In the genomic region with DNA sequence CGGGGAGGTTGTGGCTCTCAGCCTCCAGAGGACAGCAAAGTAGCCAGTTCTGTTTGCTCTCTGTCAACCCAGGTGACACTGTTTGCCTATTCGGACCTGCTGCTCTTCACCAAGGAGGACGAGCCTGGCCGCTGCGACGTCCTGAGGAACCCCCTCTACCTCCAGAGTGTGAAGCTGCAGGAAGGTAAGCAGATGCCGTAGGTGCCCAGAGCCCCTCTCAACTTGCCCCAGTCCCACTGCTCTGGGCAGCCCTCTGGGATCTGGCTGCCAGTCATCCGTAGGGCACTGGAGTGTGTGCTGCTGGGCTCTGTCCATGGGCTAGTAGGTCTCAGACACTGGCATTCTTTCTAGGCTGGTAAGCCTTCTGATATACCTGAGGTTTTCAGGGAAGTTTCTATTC, we compare ENCODE assay signal across 9 cellular contexts. TPM values are rescaled to one million over a fixed set of nuclear protein-coding genes. Genes with fewer than 3 reads are reported as not detected.
DNase-seq lines count a peak whose midpoint lies in the region; ATAC-seq and TF ChIP-seq lines count a peak whose summit lies in the region.
"Had no signal": no experiment of that assay in that cellular context is flagged by ENCODE, and none has a peak within 500 bp of the region (broad histone marks: within the 10 kb centered on the region; RNA-seq: fewer than 3 reads in every experiment).

No MANE protein-coding gene starts in this region.

- H3K27ac ChIP-seq in CD8-positive, alpha-beta T cell (ENCODE audit: low read depth, low read length) = no peak overlapping the region
- peak overlapping the region; percentile 42 for H3K27ac ChIP-seq in naive thymus-derived CD4-positive, alpha-beta T cell (ENCODE audit: low read depth, low read length)
- H3K27ac ChIP-seq: C4-2B had no signal

- peaks cover 98% of the 10 kb centered on the region for H3K4me1 Mint-ChIP-seq in CD8-positive, alpha-beta T cell (ENCODE audit: low read depth)
- peaks cover 92% of the 10 kb centered on the region for H3K4me1 Mint-ChIP-seq in activated T-helper 1 cell treated with anti-CD3 and anti-CD28 coated beads, Interleukin-12 subunit alpha, Interleukin-12 subunit beta, Interleukin-2, Interleukin-4 antibody, amounts not matched to agents 30 ng/mL and 10 ng/mL and 1 ng/mL, durations not matched to agents 14 hours and 24 hours and 36 hours (ENCODE audit: low read depth)
- peaks cover 68 to 94% (median 79%) of the 10 kb centered on the region in 7 donors for H3K4me1 Mint-ChIP-seq in naive thymus-derived CD4-positive, alpha-beta T cell

- H3K36me3 Mint-ChIP-seq in CD8-positive, alpha-beta T cell = peaks cover 52% of the 10 kb centered on the region
- H3K36me3 Mint-ChIP-seq in activated T-helper 1 cell treated with anti-CD3 and anti-CD28 coated beads, Interleukin-12 subunit alpha, Interleukin-12 subunit beta, Interleukin-2, Interleukin-4 antibody, amounts not matched to agents 30 ng/mL and 10 ng/mL and 1 ng/mL, durations not matched to agents 14 hours and 24 hours and 36 hours (ENCODE audit: low read depth) = peaks cover 76% of the 10 kb centered on the region
- peaks cover 0 to 22% (median 13%) of the 10 kb centered on the region in 5 donors for H3K36me3 Mint-ChIP-seq in naive thymus-derived CD4-positive, alpha-beta T cell

- peak overlapping the region; percentile 31 for H3K4me3 ChIP-seq in CD8-positive, alpha-beta T cell (ENCODE audit: low read depth, low read length)
- peak overlapping the region; percentile 53 for H3K4me3 ChIP-seq in naive thymus-derived CD4-positive, alpha-beta T cell (ENCODE audit: low read length)

- H3K9me3 ChIP-seq in CD8-positive, alpha-beta T cell (ENCODE audit: low read length) = no peaks in the 10 kb centered on the region
- no peaks in the 10 kb centered on the region for H3K9me3 ChIP-seq in naive thymus-derived CD4-positive, alpha-beta T cell (ENCODE audit: control insufficient read depth in 2 of 3, low read length in 3 of 3)

- no peaks in the 10 kb centered on the region for H3K27me3 Mint-ChIP-seq in CD8-positive, alpha-beta T cell (ENCODE audit: low read depth)
- peaks cover 2% of the 10 kb centered on the region for H3K27me3 Mint-ChIP-seq in activated T-helper 1 cell treated with anti-CD3 and anti-CD28 coated beads, Interleukin-12 subunit alpha, Interleukin-12 subunit beta, Interleukin-2, Interleukin-4 antibody, amounts not matched to agents 30 ng/mL and 10 ng/mL and 1 ng/mL, durations not matched to agents 14 hours and 24 hours and 36 hours (ENCODE audit: insufficient read depth)
- H3K27me3 Mint-ChIP-seq in naive thymus-derived CD4-positive, alpha-beta T cell = no peaks in the 10 kb centered on the region

- intact Hi-C loops in CD8-positive, alpha-beta T cell (cut with DNase I, micrococcal nuclease) = loop anchor here (1.0 to 5.0 kb wide), 4 partner anchors 56 to 301 kb away; partner anchors contain the start of genes CDC26 (in 1 of the 2), FKBP15 (in 1 of the 2), PRPF4 (in 1 of the 2) and SLC31A1 (in 1 of the 2)
- intact Hi-C loops in activated T-helper 1 cell treated with anti-CD3 and anti-CD28 coated beads, Interleukin-12 subunit alpha, Interleukin-12 subunit beta, Interleukin-2, Interleukin-4 antibody, amounts not matched to agents 30 ng/mL and 10 ng/mL and 1 ng/mL, durations not matched to agents 14 hours and 24 hours and 36 hours (cut with micrococcal nuclease) = loop anchor here (1.0 to 2.0 kb wide), 8 partner anchors 11 to 772 kb away; partner anchors contain the start of genes C9orf43, POLE3, SLC31A2 and SNX30
- intact Hi-C loops in naive thymus-derived CD4-positive, alpha-beta T cell (cut with micrococcal nuclease) = loop anchor here (1.0 to 5.0 kb wide), 5 partner anchors 10 to 301 kb away; partner anchors contain the start of genes C9orf43 (in 1 of the 2), FKBP15 (in 1 of the 2), POLE3 (in 1 of the 2) and SLC31A1 (in 1 of the 2)

- peaks cover 96% of the 10 kb centered on the region for H3K4me1 ChIP-seq in CD8-positive, alpha-beta T cell (ENCODE audit: insufficient read depth, low read length)
- peaks cover 72 to 79% of the 10 kb centered on the region in 2 donors for H3K4me1 ChIP-seq in naive thymus-derived CD4-positive, alpha-beta T cell (ENCODE audit: control insufficient read depth in 2 of 2, insufficient read depth in 2 of 2, low read length in 2 of 2)

- H3K36me3 ChIP-seq in CD8-positive, alpha-beta T cell (ENCODE audit: insufficient read depth, low read length) = peaks cover 3% of the 10 kb centered on the region
- peaks cover 0 to 15% (median 0%) of the 10 kb centered on the region in 3 experiments for H3K36me3 ChIP-seq in naive thymus-derived CD4-positive, alpha-beta T cell (ENCODE audit: control insufficient read depth in 2 of 3, insufficient read depth in 3 of 3, low read length in 3 of 3)

- no peak for DNase-seq in CD8-positive, alpha-beta T cell
- DNase-seq in activated T-helper 1 cell treated with anti-CD3 and anti-CD28 coated beads, Interleukin-12 subunit alpha, Interleukin-12 subunit beta, Interleukin-2, Interleukin-4 antibody, amounts not matched to agents 30 ng/mL and 10 ng/mL and 1 ng/mL, durations not matched to agents 14 hours and 24 hours and 36 hours (ENCODE audit: low spot score) = no peak
- no peak for DNase-seq in naive thymus-derived CD4-positive, alpha-beta T cell
- DNase-seq in NCI-H1694 treated with DMSO at 0.1 percent for 48 hours (lab: John Stamatoyannopoulos, UW) (no peak), epidermal melanocyte (ENCODE audit: insufficient read length, low spot score) (no peak)
- DNase-seq in stimulated activated CD4-positive, alpha-beta T cell treated with anti-CD3 and anti-CD28 coated beads, Interleukin-2, amount 100 ng/mL, for 24 hours = no peak

- no peak for TF ChIP-seq CTCF in CD8-positive, alpha-beta T cell (IDR thresholded peaks at IDR 0.05)

- no peaks in the 10 kb centered on the region for H3K9me3 Mint-ChIP-seq in CD8-positive, alpha-beta T cell
- no peaks in the 10 kb centered on the region for H3K9me3 Mint-ChIP-seq in activated T-helper 1 cell treated with anti-CD3 and anti-CD28 coated beads, Interleukin-12 subunit alpha, Interleukin-12 subunit beta, Interleukin-2, Interleukin-4 antibody, amounts not matched to agents 30 ng/mL and 10 ng/mL and 1 ng/mL, durations not matched to agents 14 hours and 24 hours and 36 hours
- no peaks in the 10 kb centered on the region for H3K9me3 Mint-ChIP-seq in naive thymus-derived CD4-positive, alpha-beta T cell

- POLR2A ChIA-PET in CD8-positive, alpha-beta T cell (lab: Charles Lee) = interaction anchor here (0.7 to 6.9 kb wide), 5 partner anchors 10 to 112 kb away, joined by 3 to 59 read pairs (median 9); partner anchors contain the start of genes C9orf43 and POLE3
- POLR2A ChIA-PET in naive thymus-derived CD4-positive, alpha-beta T cell (lab: Charles Lee) = interaction anchor here (1.2 to 4.7 kb wide), 4 partner anchors 10 to 112 kb away, joined by 5 to 23 read pairs (median 9); partner anchors contain the start of genes C9orf43 and POLE3

- H3K4me3 Mint-ChIP-seq in CD8-positive, alpha-beta T cell = peak overlapping the region; percentile 80
- peak overlapping the region; percentile 77 for H3K4me3 Mint-ChIP-seq in activated T-helper 1 cell treated with anti-CD3 and anti-CD28 coated beads, Interleukin-12 subunit alpha, Interleukin-12 subunit beta, Interleukin-2, Interleukin-4 antibody, amounts not matched to agents 30 ng/mL and 10 ng/mL and 1 ng/mL, durations not matched to agents 14 hours and 24 hours and 36 hours
- peak overlapping the region; percentile 59 to 80 (median 70) for H3K4me3 Mint-ChIP-seq in naive thymus-derived CD4-positive, alpha-beta T cell

- CTCF ChIA-PET in CD8-positive, alpha-beta T cell (lab: Charles Lee) = interaction anchor here (1.0 to 2.5 kb wide), 6 partner anchors 9 to 77 kb away, joined by 3 to 11 read pairs (median 6); no protein-coding TSS in a partner anchor
- CTCF ChIA-PET in naive thymus-derived CD4-positive, alpha-beta T cell (lab: Charles Lee) = interaction anchor here (0.7 to 1.2 kb wide), 3 partner anchors 9 to 132 kb away, joined by 3 to 4 read pairs (median 4); no protein-coding TSS in a partner anchor

- H3K27me3 ChIP-seq in CD8-positive, alpha-beta T cell (ENCODE audit: insufficient read depth, low read length) = no peaks in the 10 kb centered on the region
- no peaks in the 10 kb centered on the region for H3K27me3 ChIP-seq in naive thymus-derived CD4-positive, alpha-beta T cell (ENCODE audit: control insufficient read depth in 2 of 2, insufficient read depth in 2 of 2, low read length in 2 of 2)

- no peak for ATAC-seq in CD8-positive, alpha-beta T cell
- ATAC-seq in GM21717 (IDR thresholded peaks at IDR 0.05; ENCODE audit: unreplicated experiment) (peak; percentile 0), HG02884 (IDR thresholded peaks at IDR 0.05; ENCODE audit: unreplicated experiment) (no peak)
- ATAC-seq in naive thymus-derived CD4-positive, alpha-beta T cell = no peak

- peak overlapping the region; percentile 94 for H3K27ac Mint-ChIP-seq in CD8-positive, alpha-beta T cell
- peak overlapping the region; percentile 86 for H3K27ac Mint-ChIP-seq in activated T-helper 1 cell treated with anti-CD3 and anti-CD28 coated beads, Interleukin-12 subunit alpha, Interleukin-12 subunit beta, Interleukin-2, Interleukin-4 antibody, amounts not matched to agents 30 ng/mL and 10 ng/mL and 1 ng/mL, durations not matched to agents 14 hours and 24 hours and 36 hours
- peak overlapping the region; percentile 64 to 91 (median 79) for H3K27ac Mint-ChIP-seq in naive thymus-derived CD4-positive, alpha-beta T cell

RNA-seq across cellular contexts. Expression of gene RGS3, which starts 59.3 kb away (rescaled TPM):
- 10 to 100 TPM; 29.1 to 30.7 TPM for total RNA-seq in CD8-positive, alpha-beta T cell
- 122 and 128 TPM in 2 replicates for total RNA-seq in activated T-helper 1 cell treated with anti-CD3 and anti-CD28 coated beads, Interleukin-12 subunit alpha, Interleukin-12 subunit beta, Interleukin-2, Interleukin-4 antibody, amounts not matched to agents 30 ng/mL and 10 ng/mL and 1 ng/mL, durations not matched to agents 14 hours and 24 hours and 36 hours
- total RNA-seq in naive thymus-derived CD4-positive, alpha-beta T cell = 10 to 100 TPM in 3 of 5 experiments, 1 to 10 TPM in 2; 5.8 to 43.4 (median 12.6) TPM
- polyA plus RNA-seq in naive thymus-derived CD4-positive, alpha-beta T cell = 10 to 100 TPM in 1 of 2 donors, 1 to 10 TPM in 1; 4.9 to 11.6 TPM
